In genomic region chr3:170536712-170537111, GRCh38 we compare ENCODE assay signal across 18 cellular contexts. TPM values are rescaled to one million over a fixed set of nuclear protein-coding genes. Genes with fewer than 3 reads are reported as not detected.
"Had no signal": no experiment of that assay in that cellular context is flagged by ENCODE, and none has a peak within 500 bp of the region (broad histone marks: within the 10 kb centered on the region; RNA-seq: fewer than 3 reads in every experiment).

No MANE protein-coding gene starts in this region.

- H3K27me3 ChIP-seq: sigmoid colon, uterus had no signal

- H3K27ac ChIP-seq: foreskin keratinocyte, sigmoid colon, transverse colon, uterus had no signal

- H3K9me3 ChIP-seq: sigmoid colon, transverse colon, uterus had no signal

- H3K4me1 ChIP-seq: foreskin keratinocyte, sigmoid colon, transverse colon, uterus had no signal

- DNase-seq: activated CD4-positive, alpha-beta T cell treated with anti-CD3 and anti-CD28 coated beads for 1 hour; activated CD4-positive, alpha-beta T cell treated with anti-CD3 and anti-CD28 coated beads, Interleukin-2, amount 50 U/mL, for 1 hour; activated gamma-delta T cell treated with Interleukin-2 at 50 U/mL for 16 hours; activated T-cell treated with anti-CD3 and anti-CD28 coated beads, Interleukin-2, amount 50 U/mL, for 1 hour; aorta; effector CD4-positive, alpha-beta T cell; foreskin keratinocyte; kidney; natural killer cell; retina; sigmoid colon; stimulated activated CD4-positive, alpha-beta T cell treated with anti-CD3 and anti-CD28 coated beads, Interleukin-2, amount 100 ng/mL, for 48 hours; stimulated activated CD8-positive, alpha-beta memory T cell treated with anti-CD3 and anti-CD28 coated beads, Interleukin-4, amount 100 ng/mL, for 48 hours; stimulated activated naive B cell treated with anti-CD40 and anti-IgM and Interleukin-4, amounts not matched to agents 10 μg/mL and 1 μg/mL and 100 μg/mL, for 72 hours; transverse colon; uterus had no signal

- H3K36me3 ChIP-seq: sigmoid colon, transverse colon, uterus had no signal

- ATAC-seq: foreskin keratinocyte; left lobe of liver; natural killer cell; stimulated activated naive B cell treated with anti-CD40 and anti-IgM and Interleukin-4, amounts not matched to agents 10 μg/mL and 1 μg/mL and 100 μg/mL, for 72 hours had no signal

- H3K4me3 ChIP-seq: sigmoid colon, transverse colon, uterus had no signal

RNA-seq across cellular contexts. Expression of gene SLC7A14, which starts 49.2 kb away (rescaled TPM):
- total RNA-seq: aorta, cardiac septum, kidney, natural killer cell had no signal
- polyA plus RNA-seq: aorta, foreskin keratinocyte had no signal
